ENCODE assay signal across 18 cellular contexts in genomic region chr13:92463134-92463533, GRCh38.
A peak's percentile ranks its signal among the peaks of the same experiment; 100 is the strongest.
DNase-seq lines count a peak whose midpoint lies in the region; ATAC-seq, FAIRE-seq and TF ChIP-seq lines count a peak whose summit lies in the region.
"Had no signal": no experiment of that assay in that cellular context is flagged by ENCODE, and none has a peak within 500 bp of the region (broad histone marks: within the 10 kb centered on the region; RNA-seq: fewer than 3 reads in every experiment).

No MANE protein-coding gene starts in this region.

- no peak overlapping the region for H2AFZ ChIP-seq in K562 (ENCODE audit: low read depth, low read length)

- no peak overlapping the region for H3K4me3 ChIP-seq in K562
- no peak overlapping the region for H3K4me3 ChIP-seq in CD8-positive, alpha-beta T cell (ENCODE audit: low read depth, low read length)
- H3K4me3 ChIP-seq in gastroesophageal sphincter = no peak overlapping the region
- H3K4me3 ChIP-seq: adrenal gland, gastrocnemius medialis, GM12878, lower lobe of right lung had no signal

- H3K36me3 ChIP-seq in K562 (ENCODE audit: control insufficient read depth, insufficient read depth, low read length) (no peaks in the 10 kb centered on the region), gastroesophageal sphincter (no peaks in the 10 kb centered on the region)
- H3K36me3 ChIP-seq in CD8-positive, alpha-beta T cell (ENCODE audit: insufficient read depth, low read length) = no peaks in the 10 kb centered on the region
- H3K36me3 ChIP-seq: adrenal gland, gastrocnemius medialis, lower lobe of right lung had no signal

- no peak overlapping the region for H3K4me3 Mint-ChIP-seq in activated T-helper 17 cell treated with anti-CD3 and anti-CD28 coated beads, Interleukin-2, amount 50 U/mL, for 72 hours
- H3K4me3 Mint-ChIP-seq in CD8-positive, alpha-beta T cell = no peak overlapping the region
- H3K4me3 Mint-ChIP-seq: CD4-positive, CD25-positive, alpha-beta regulatory T cell; naive thymus-derived CD8-positive, alpha-beta T cell; T-helper 2 cell treated with Interferon-gamma antibody and Interleukin-4, amounts not matched to agents 5 μg/mL and 100 μg/mL, for 36 hours had no signal

- no peak overlapping the region for H3K9ac ChIP-seq in K562 (ENCODE audit: insufficient read depth in 1 of 2, low read depth in 2 of 2, low read length in 2 of 2)

- H3K27ac Mint-ChIP-seq in activated T-helper 17 cell treated with anti-CD3 and anti-CD28 coated beads, Interleukin-2, amount 50 U/mL, for 72 hours = no peak overlapping the region
- no peak overlapping the region for H3K27ac Mint-ChIP-seq in CD8-positive, alpha-beta T cell
- H3K27ac Mint-ChIP-seq: CD4-positive, CD25-positive, alpha-beta regulatory T cell; naive thymus-derived CD8-positive, alpha-beta T cell; T-helper 2 cell treated with Interferon-gamma antibody and Interleukin-4, amounts not matched to agents 5 μg/mL and 100 μg/mL, for 36 hours had no signal

- intact Hi-C loops in K562 (cut with micrococcal nuclease) = no loop called here
- intact Hi-C loops in CD8-positive, alpha-beta T cell (cut with DNase I, micrococcal nuclease) = no loop called here

- H3K27me3 Mint-ChIP-seq in activated T-helper 17 cell treated with anti-CD3 and anti-CD28 coated beads, Interleukin-2, amount 50 U/mL, for 72 hours = no peaks in the 10 kb centered on the region
- no peaks in the 10 kb centered on the region for H3K27me3 Mint-ChIP-seq in CD8-positive, alpha-beta T cell (ENCODE audit: low read depth)
- H3K27me3 Mint-ChIP-seq: CD4-positive, CD25-positive, alpha-beta regulatory T cell; naive thymus-derived CD8-positive, alpha-beta T cell had no signal

- H3K4me2 ChIP-seq in K562 (ENCODE audit: insufficient read depth, low read length) = no peak overlapping the region

- no peaks in the 10 kb centered on the region for H3K4me1 Mint-ChIP-seq in activated T-helper 17 cell treated with anti-CD3 and anti-CD28 coated beads, Interleukin-2, amount 50 U/mL, for 72 hours
- no peaks in the 10 kb centered on the region for H3K4me1 Mint-ChIP-seq in CD8-positive, alpha-beta T cell (ENCODE audit: low read depth)
- H3K4me1 Mint-ChIP-seq: CD4-positive, CD25-positive, alpha-beta regulatory T cell; naive thymus-derived CD8-positive, alpha-beta T cell had no signal

- TF ChIP-seq POLR2A in K562 (conservative IDR thresholded peaks at IDR 0.05) = no peak
- TF ChIP-seq POLR2A in gastroesophageal sphincter (IDR thresholded peaks at IDR 0.05) = no peak

- no peaks in the 10 kb centered on the region for H3K27me3 ChIP-seq in K562 (ENCODE audit: control insufficient read depth in 2 of 2, insufficient read depth in 2 of 2, low read length in 2 of 2)
- no peaks in the 10 kb centered on the region for H3K27me3 ChIP-seq in CD8-positive, alpha-beta T cell (ENCODE audit: insufficient read depth, low read length)
- H3K27me3 ChIP-seq in gastroesophageal sphincter = no peaks in the 10 kb centered on the region
- H3K27me3 ChIP-seq: adrenal gland, gastrocnemius medialis had no signal

- DNase-seq in COLO668 (lab: John Stamatoyannopoulos, UW; ENCODE audit: unreplicated experiment) = peak; percentile 38
- peak; percentile 84 for DNase-seq in NCI-H146 treated with DMSO at 0.1 percent for 48 hours (lab: John Stamatoyannopoulos, UW; ENCODE audit: unreplicated experiment)
- DNase-seq in NCI-H446 (lab: John Stamatoyannopoulos, UW) = peak; percentile 11 to 80
- no peak for DNase-seq in K562 (ENCODE audit: extremely low read depth in 1 of 4, low spot score in 3 of 4)
- DNase-seq in CD8-positive, alpha-beta T cell = no peak
- DNase-seq in RWPE1 (ENCODE audit: low spot score) = no peak
- DNase-seq: activated CD4-positive, alpha-beta T cell treated with anti-CD3 and anti-CD28 coated beads, Interleukin-2, amount 50 U/mL, for 4 hours; activated T-cell treated with anti-CD3 and anti-CD28 coated beads, Interleukin-2, amount 50 U/mL, for 48 hours; adrenal gland; CD4-positive, CD25-positive, alpha-beta regulatory T cell; gastrocnemius medialis; lower lobe of right lung; naive thymus-derived CD8-positive, alpha-beta T cell; Right ventricle myocardium superior had no signal

- POLR2A ChIA-PET in K562 (lab: Yijun Ruan, JAX) = no interaction called here
- POLR2A ChIA-PET in CD8-positive, alpha-beta T cell (lab: Charles Lee) = no interaction called here
- POLR2A ChIA-PET in RWPE1 (lab: Yijun Ruan, JAX; ENCODE audit: low non-redundant PET) = no interaction called here

- H3K27ac ChIP-seq in K562 (ENCODE audit: extremely low read depth, low read depth, low read length) (no peak overlapping the region), RWPE1 (no peak overlapping the region), gastroesophageal sphincter (no peak overlapping the region)
- H3K27ac ChIP-seq in CD8-positive, alpha-beta T cell (ENCODE audit: low read depth, low read length) = no peak overlapping the region
- H3K27ac ChIP-seq: adrenal gland, gastrocnemius medialis, lower lobe of right lung had no signal

- WGBS in K562 (ENCODE audit: insufficient coverage, low coverage, missing lambda C conversion rate) = under 1% methylated on average over 7 of the region's 7 CpGs
- 28% methylated on average over 3 to 7 of the region's 7 CpGs for WGBS in gastroesophageal sphincter (ENCODE audit: low coverage in 1 of 2), 2 donors

- no peaks in the 10 kb centered on the region for H3K79me2 ChIP-seq in K562 (ENCODE audit: control insufficient read depth, insufficient read depth, low read length)

- in situ Hi-C loops in K562 (cut with MboI) = no loop called here

- peaks cover 3% of the 10 kb centered on the region for H3K9me3 Mint-ChIP-seq in activated T-helper 17 cell treated with anti-CD3 and anti-CD28 coated beads, Interleukin-2, amount 50 U/mL, for 72 hours
- H3K9me3 Mint-ChIP-seq in CD8-positive, alpha-beta T cell = no peaks in the 10 kb centered on the region

- BruUV-seq in K562 (replicated peaks; lab: Mats Ljungman, UMichigan) = no TSS peak

- no peak for FAIRE-seq in K562 (lab: Jason Lieb, UNC)
- FAIRE-seq: GM12878 had no signal

- no peak for TF ChIP-seq EP300 in K562 (IDR thresholded peaks at IDR 0.05; ENCODE audit: low read length)
- TF ChIP-seq EP300 in gastroesophageal sphincter (IDR thresholded peaks at IDR 0.05) = no peak

- H3K4me1 ChIP-seq in K562 (replicated peaks in 1 of 2; ENCODE audit: control insufficient read depth in 2 of 2, insufficient read depth in 2 of 2, low read length in 2 of 2) (no peaks in the 10 kb centered on the region), gastroesophageal sphincter (no peaks in the 10 kb centered on the region)
- no peaks in the 10 kb centered on the region for H3K4me1 ChIP-seq in CD8-positive, alpha-beta T cell (ENCODE audit: insufficient read depth, low read length)
- H3K4me1 ChIP-seq: adrenal gland, gastrocnemius medialis, lower lobe of right lung had no signal

- no peaks in the 10 kb centered on the region for H3K36me3 Mint-ChIP-seq in activated T-helper 17 cell treated with anti-CD3 and anti-CD28 coated beads, Interleukin-2, amount 50 U/mL, for 72 hours (ENCODE audit: low read depth)
- H3K36me3 Mint-ChIP-seq in CD8-positive, alpha-beta T cell = no peaks in the 10 kb centered on the region
- H3K36me3 Mint-ChIP-seq: CD4-positive, CD25-positive, alpha-beta regulatory T cell; naive thymus-derived CD8-positive, alpha-beta T cell had no signal

- no peaks in the 10 kb centered on the region for H3K9me1 ChIP-seq in K562 (ENCODE audit: control insufficient read depth, insufficient read depth, low read length)

- H3K9me3 ChIP-seq in K562 (replicated peaks; ENCODE audit: control insufficient read depth, insufficient read depth, low read depth, low read length) = no peaks in the 10 kb centered on the region; the same call in 1 of the 2 replicates
- H3K9me3 ChIP-seq in CD8-positive, alpha-beta T cell (ENCODE audit: low read length) = no peaks in the 10 kb centered on the region
- H3K9me3 ChIP-seq in gastroesophageal sphincter = no peaks in the 10 kb centered on the region
- H3K9me3 ChIP-seq: adrenal gland, gastrocnemius medialis, lower lobe of right lung had no signal

- no peak for TF ChIP-seq RAD21 in K562 (CRISPR knock-in tag; conservative IDR thresholded peaks at IDR 0.05 in 1 of 2, IDR thresholded peaks at IDR 0.05 in 1 of 2)

- TF ChIP-seq CTCF in K562 (IDR thresholded peaks at IDR 0.05 in 2 of 3, conservative IDR thresholded peaks at IDR 0.05 in 1 of 3; ENCODE audit: insufficient read depth in 2 of 3, low read depth in 1 of 3, low read length in 3 of 3) (no peak), RWPE1 (conservative IDR thresholded peaks at IDR 0.05; ENCODE audit: low read depth) (no peak), gastroesophageal sphincter (IDR thresholded peaks at IDR 0.05) (no peak)
- TF ChIP-seq CTCF in CD8-positive, alpha-beta T cell (IDR thresholded peaks at IDR 0.05) = no peak

- no peaks in the 10 kb centered on the region for H4K20me1 ChIP-seq in K562 (replicated peaks; ENCODE audit: control insufficient read depth, insufficient read depth, low read length)

- ATAC-seq in K562 (no peak), gastroesophageal sphincter (no peak)
- ATAC-seq in activated T-helper 17 cell treated with anti-CD3 and anti-CD28 coated beads, Interleukin-2, amount 50 U/mL, for 72 hours (replicated peaks) = no peak
- ATAC-seq in CD8-positive, alpha-beta T cell = no peak
- ATAC-seq: gastrocnemius medialis; GM12878; lower lobe of right lung; naive thymus-derived CD8-positive, alpha-beta T cell had no signal

- CTCF ChIA-PET in K562 (lab: Yijun Ruan, JAX; ENCODE audit: low intra/inter-chr PET ratio) (no interaction called here), RWPE1 (lab: Yijun Ruan, JAX) (no interaction called here)
- CTCF ChIA-PET in CD8-positive, alpha-beta T cell (lab: Charles Lee) = no interaction called here

TF ChIP-seq in K562, 482 proteins besides CTCF, POLR2A, EP300 and RAD21:
- TF ChIP-seq, protein P1, sequence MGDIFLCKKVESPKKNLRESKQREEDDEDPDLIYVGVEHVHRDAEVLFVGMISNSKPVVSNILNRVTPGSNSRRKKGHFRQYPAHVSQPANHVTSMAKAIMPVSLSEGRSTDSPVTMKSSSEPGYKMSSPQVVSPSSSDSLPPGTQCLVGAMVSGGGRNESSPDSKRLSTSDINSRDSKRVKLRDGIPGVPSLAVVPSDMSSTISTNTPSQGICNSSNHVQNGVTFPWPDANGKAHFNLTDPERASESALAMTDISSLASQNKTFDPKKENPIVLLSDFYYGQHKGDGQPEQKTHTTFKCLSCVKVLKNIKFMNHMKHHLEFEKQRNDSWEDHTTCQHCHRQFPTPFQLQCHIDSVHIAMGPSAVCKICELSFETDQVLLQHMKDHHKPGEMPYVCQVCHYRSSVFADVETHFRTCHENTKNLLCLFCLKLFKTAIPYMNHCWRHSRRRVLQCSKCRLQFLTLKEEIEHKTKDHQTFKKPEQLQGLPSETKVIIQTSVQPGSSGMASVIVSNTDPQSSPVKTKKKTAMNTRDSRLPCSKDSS (IDR thresholded peaks at IDR 0.05; ENCODE audit: low read depth, partially characterized antibody) = no peak
- TF ChIP-seq IRF2 (CRISPR knock-in tag; IDR thresholded peaks at IDR 0.05) = 0 out of 2 replicates have a peak, but pooled peaks have one; percentile 60
- TF ChIP-seq ZNF184 (CRISPR knock-in tag; IDR thresholded peaks at IDR 0.05) = peak; percentile 44; the same call in 1 of the 2 replicates
- 0 out of 2 replicates have a peak, but pooled peaks have one; percentile 31 for TF ChIP-seq ZC3H4 (CRISPR knock-in tag; IDR thresholded peaks at IDR 0.05; ENCODE audit: borderline replicate concordance)
- 0 out of 2 replicates have a peak, but pooled peaks have one; percentile 68 for TF ChIP-seq MED1 (CRISPR knock-in tag; IDR thresholded peaks at IDR 0.05; ENCODE audit: borderline replicate concordance)

Comparison
In these comparisons a context has a peak if more than half of its experiments do, and no peak if none do; other contexts are left out.
1. DNase-seq: peak in COLO668 (single experiment), NCI-H146 treated with DMSO at 0.1 percent for 48 hours (single experiment) and NCI-H446 (2 of 2); none in K562 (0 of 4), CD8-positive, alpha-beta T cell (0 of 7) and RWPE1 (single experiment).